In genomic region chr5:143524338-143524929, GRCh38 we compare ENCODE assay signal across 18 cellular contexts.
"Had no signal": no experiment of that assay in that cellular context is flagged by ENCODE, and none has a peak within 500 bp of the region (broad histone marks: within the 10 kb centered on the region; RNA-seq: fewer than 3 reads in every experiment).

No MANE protein-coding gene starts in this region.

- H3K4me3 ChIP-seq: right atrium auricular region, transverse colon, vagina had no signal

- ATAC-seq: activated T-helper 17 cell treated with anti-CD3 and anti-CD28 coated beads, Interleukin-2, amount 50 U/mL, for 72 hours; foreskin keratinocyte; natural killer cell treated with Interleukin-12 subunit alpha and Interleukin-12 subunit beta and Interleukin-15 and Interleukin-18, amount 100 ng/mL, for 72 hours had no signal

- H3K36me3 ChIP-seq: right atrium auricular region, transverse colon, vagina had no signal

- FAIRE-seq: endometrium had no signal

- H3K9me3 ChIP-seq: right atrium auricular region, transverse colon, vagina had no signal

- H3K27ac ChIP-seq: foreskin keratinocyte, right atrium auricular region, transverse colon, vagina had no signal

- H3K4me1 ChIP-seq: foreskin keratinocyte, right atrium auricular region, transverse colon, vagina had no signal

- H3K27me3 ChIP-seq: foreskin keratinocyte, right atrium auricular region, transverse colon, vagina had no signal

- DNase-seq: activated CD4-positive, alpha-beta T cell treated with anti-CD3 and anti-CD28 coated beads, Interleukin-2, amount 50 U/mL, for 4 hours; activated CD4-positive, CD25-positive, alpha-beta regulatory T cell treated with anti-CD3 and anti-CD28 coated beads, Interleukin-2, amount 50 U/mL, for 72 hours; activated naive CD4-positive, alpha-beta T cell treated with anti-CD3 and anti-CD28 coated beads for 36 hours; activated T-cell treated with anti-CD3 and anti-CD28 coated beads for 4 hours; foreskin keratinocyte; kidney glomerular epithelial cell; mesenchymal stem cell; stimulated activated CD4-positive, alpha-beta T cell treated with anti-CD3 and anti-CD28 coated beads, Interleukin-4, amount 100 ng/mL, for 4 hours; stimulated activated CD8-positive, alpha-beta memory T cell treated with anti-CD3 and anti-CD28 coated beads, Interleukin-4, amount 100 ng/mL, for 48 hours; stimulated activated naive CD4-positive, alpha-beta T cell treated with Interleukin-2 at 50 U/mL for 16 hours; substantia nigra; T1000; transverse colon had no signal
